In genomic region chr19:16118489-16119033, GRCh38 we compare ENCODE assay signal across 1 cellular context.
TF ChIP-seq lines count a peak whose summit lies in the region.

No MANE protein-coding gene starts in this region.

TF ChIP-seq in GM12878, 131 proteins besides CTCF, POLR2A, EP300 and RAD21 (continued from another document and continues in another):
- TF ChIP-seq CUX1 (IDR thresholded peaks at IDR 0.05; ENCODE audit: insufficient replicate concordance, low read depth, low read length) (peak; percentile 44), STAT1 (conservative IDR thresholded peaks at IDR 0.05) (no peak), CBX5 (IDR thresholded peaks at IDR 0.05; ENCODE audit: low read depth) (0 out of 2 replicates have a peak, but pooled peaks have one; percentile 25), ATF3 (IDR thresholded peaks at IDR 0.05; ENCODE audit: borderline replicate concordance, extremely low read depth, low read depth, low read length) (no peak), RELA (IDR thresholded peaks at IDR 0.05; ENCODE audit: borderline replicate concordance, partially characterized antibody) (no peak), ZNF207 (IDR thresholded peaks at IDR 0.05; ENCODE audit: borderline replicate concordance) (no peak; the same call in 1 of the 2 replicates), RELB (IDR thresholded peaks at IDR 0.05; ENCODE audit: low read depth) (peak; percentile 98), CHD2 (IDR thresholded peaks at IDR 0.05; ENCODE audit: borderline replicate concordance, low read depth, low read length) (peak; percentile 85), USF2 (IDR thresholded peaks at IDR 0.05; ENCODE audit: borderline replicate concordance, low read depth, low read length) (no peak), DPF2 (IDR thresholded peaks at IDR 0.05) (peak; percentile 99), BMI1 (IDR thresholded peaks at IDR 0.05; ENCODE audit: borderline replicate concordance) (peak; percentile 82), SIN3A (IDR thresholded peaks at IDR 0.05; ENCODE audit: low read depth, low read length) (0 out of 2 replicates have a peak, but pooled peaks have one; percentile 48), NR2C1 (IDR thresholded peaks at IDR 0.05) (no peak), MEF2A (IDR thresholded peaks at IDR 0.05; ENCODE audit: insufficient read depth, low read depth, low read length) (peak; percentile 84), RB1 (IDR thresholded peaks at IDR 0.05; ENCODE audit: borderline replicate concordance) (no peak; the same call in 1 of the 2 replicates), IKZF1 (conservative IDR thresholded peaks at IDR 0.05) (peak; percentile 100), CHD1 (IDR thresholded peaks at IDR 0.05; ENCODE audit: low read depth, low read length) (no peak), BHLHE40 (IDR thresholded peaks at IDR 0.05; ENCODE audit: borderline replicate concordance in 1 of 2, low read depth in 2 of 2, low read length in 1 of 2) (peak; percentile 84 to 86; a peak in 3 of 4 replicates), CBX3 (IDR thresholded peaks at IDR 0.05; ENCODE audit: borderline replicate concordance, low read depth) (no peak), POU2F2 (IDR thresholded peaks at IDR 0.05; ENCODE audit: borderline replicate concordance, low read depth, low read length) (peak; percentile 73; the same call in 2 of the 3 replicates), ZNF622 (IDR thresholded peaks at IDR 0.05) (no peak), ATF2 (IDR thresholded peaks at IDR 0.05; ENCODE audit: low read length) (peak; percentile 97), CREM (IDR thresholded peaks at IDR 0.05; ENCODE audit: low read depth) (peak; percentile 91), HCFC1 (IDR thresholded peaks at IDR 0.05; ENCODE audit: low read length) (no peak; the same call in 1 of the 2 replicates), EED (IDR thresholded peaks at IDR 0.05; ENCODE audit: low read depth) (peak; percentile 100), NR2C2 (IDR thresholded peaks at IDR 0.05; ENCODE audit: borderline replicate concordance, control insufficient read depth, insufficient read length, low read depth) (no peak), E2F4 (IDR thresholded peaks at IDR 0.05; ENCODE audit: low read depth, low read length) (no peak), FOXK2 (IDR thresholded peaks at IDR 0.05) (no peak), ATF7 (IDR thresholded peaks at IDR 0.05; ENCODE audit: low read depth) (peak; percentile 87), PAX5 (IDR thresholded peaks at IDR 0.05; ENCODE audit: borderline replicate concordance, low read depth, low read length) (peak; percentile 96), WRNIP1 (IDR thresholded peaks at IDR 0.05; ENCODE audit: borderline replicate concordance, low read depth, low read length) (no peak), FOS (IDR thresholded peaks at IDR 0.05; ENCODE audit: borderline replicate concordance, extremely low read depth, insufficient read length) (no peak), SMAD1 (IDR thresholded peaks at IDR 0.05; ENCODE audit: low read depth, partially characterized antibody) (peak; percentile 24), SPI1 (IDR thresholded peaks at IDR 0.05; ENCODE audit: borderline replicate concordance, insufficient read depth, low read depth, low read length) (peak; percentile 100), E4F1 (IDR thresholded peaks at IDR 0.05; ENCODE audit: borderline replicate concordance, partially characterized antibody) (no peak), ASH2L (IDR thresholded peaks at IDR 0.05; ENCODE audit: borderline replicate concordance, low read depth) (no peak; the same call in 1 of the 2 replicates), SIX5 (IDR thresholded peaks at IDR 0.05; ENCODE audit: low read depth, low read length, severe bottlenecking) (no peak), JUND (IDR thresholded peaks at IDR 0.05; ENCODE audit: low read depth, low read length) (peak; percentile 76), NR2F1 (conservative IDR thresholded peaks at IDR 0.05) (peak; percentile 98), ZNF274 (IDR thresholded peaks at IDR 0.05; ENCODE audit: insufficient read depth, insufficient read length) (no peak), MTA2 (IDR thresholded peaks at IDR 0.05; ENCODE audit: low read depth) (peak; percentile 96), TARDBP (IDR thresholded peaks at IDR 0.05; ENCODE audit: borderline replicate concordance) (no peak), NFYA (IDR thresholded peaks at IDR 0.05; ENCODE audit: borderline replicate concordance, low read depth, low read length) (no peak)
- TF ChIP-seq, protein P1, sequence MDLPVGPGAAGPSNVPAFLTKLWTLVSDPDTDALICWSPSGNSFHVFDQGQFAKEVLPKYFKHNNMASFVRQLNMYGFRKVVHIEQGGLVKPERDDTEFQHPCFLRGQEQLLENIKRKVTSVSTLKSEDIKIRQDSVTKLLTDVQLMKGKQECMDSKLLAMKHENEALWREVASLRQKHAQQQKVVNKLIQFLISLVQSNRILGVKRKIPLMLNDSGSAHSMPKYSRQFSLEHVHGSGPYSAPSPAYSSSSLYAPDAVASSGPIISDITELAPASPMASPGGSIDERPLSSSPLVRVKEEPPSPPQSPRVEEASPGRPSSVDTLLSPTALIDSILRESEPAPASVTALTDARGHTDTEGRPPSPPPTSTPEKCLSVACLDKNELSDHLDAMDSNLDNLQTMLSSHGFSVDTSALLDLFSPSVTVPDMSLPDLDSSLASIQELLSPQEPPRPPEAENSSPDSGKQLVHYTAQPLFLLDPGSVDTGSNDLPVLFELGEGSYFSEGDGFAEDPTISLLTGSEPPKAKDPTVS (IDR thresholded peaks at IDR 0.05; ENCODE audit: low read depth, low read length), result no peak
- TF ChIP-seq, protein P2, sequence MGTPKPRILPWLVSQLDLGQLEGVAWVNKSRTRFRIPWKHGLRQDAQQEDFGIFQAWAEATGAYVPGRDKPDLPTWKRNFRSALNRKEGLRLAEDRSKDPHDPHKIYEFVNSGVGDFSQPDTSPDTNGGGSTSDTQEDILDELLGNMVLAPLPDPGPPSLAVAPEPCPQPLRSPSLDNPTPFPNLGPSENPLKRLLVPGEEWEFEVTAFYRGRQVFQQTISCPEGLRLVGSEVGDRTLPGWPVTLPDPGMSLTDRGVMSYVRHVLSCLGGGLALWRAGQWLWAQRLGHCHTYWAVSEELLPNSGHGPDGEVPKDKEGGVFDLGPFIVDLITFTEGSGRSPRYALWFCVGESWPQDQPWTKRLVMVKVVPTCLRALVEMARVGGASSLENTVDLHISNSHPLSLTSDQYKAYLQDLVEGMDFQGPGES (IDR thresholded peaks at IDR 0.05), result no peak
- TF ChIP-seq, protein P3, sequence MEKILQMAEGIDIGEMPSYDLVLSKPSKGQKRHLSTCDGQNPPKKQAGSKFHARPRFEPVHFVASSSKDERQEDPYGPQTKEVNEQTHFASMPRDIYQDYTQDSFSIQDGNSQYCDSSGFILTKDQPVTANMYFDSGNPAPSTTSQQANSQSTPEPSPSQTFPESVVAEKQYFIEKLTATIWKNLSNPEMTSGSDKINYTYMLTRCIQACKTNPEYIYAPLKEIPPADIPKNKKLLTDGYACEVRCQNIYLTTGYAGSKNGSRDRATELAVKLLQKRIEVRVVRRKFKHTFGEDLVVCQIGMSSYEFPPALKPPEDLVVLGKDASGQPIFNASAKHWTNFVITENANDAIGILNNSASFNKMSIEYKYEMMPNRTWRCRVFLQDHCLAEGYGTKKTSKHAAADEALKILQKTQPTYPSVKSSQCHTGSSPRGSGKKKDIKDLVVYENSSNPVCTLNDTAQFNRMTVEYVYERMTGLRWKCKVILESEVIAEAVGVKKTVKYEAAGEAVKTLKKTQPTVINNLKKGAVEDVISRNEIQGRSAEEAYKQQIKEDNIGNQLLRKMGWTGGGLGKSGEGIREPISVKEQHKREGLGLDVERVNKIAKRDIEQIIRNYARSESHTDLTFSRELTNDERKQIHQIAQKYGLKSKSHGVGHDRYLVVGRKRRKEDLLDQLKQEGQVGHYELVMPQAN (conservative IDR thresholded peaks at IDR 0.05), result peak; percentile 31; the same call in 1 of the 2 replicates
